9 cellular contexts compared by ENCODE assay signal in genomic region chr1:244214009-244214967, GRCh38.
DNase-seq lines count a peak whose midpoint lies in the region; TF ChIP-seq lines count a peak whose summit lies in the region.
"Had no signal": no experiment of that assay in that cellular context is flagged by ENCODE, and none has a peak within 500 bp of the region (broad histone marks: within the 10 kb centered on the region; RNA-seq: fewer than 3 reads in every experiment).

No MANE protein-coding gene starts in this region.

- intact Hi-C loops in Calu3 (cut with micrococcal nuclease; ENCODE audit: unreplicated experiment) = loop anchor here (1.0 to 5.0 kb wide), 2 partner anchors 50 to 167 kb away; no protein-coding TSS in a partner anchor
- intact Hi-C loops in activated CD4-positive, alpha-beta memory T cell treated with anti-CD3 and anti-CD28 coated beads for 36 hours (cut with micrococcal nuclease) = no loop called here

- DNase-seq in Calu3 = peak; percentile 85
- peak; percentile 19 to 74 for DNase-seq in NCI-H524 (lab: John Stamatoyannopoulos, UW)
- peak; percentile 39 for DNase-seq in epithelial cell of prostate (ENCODE audit: low read depth, low spot score)
- peak; percentile 99 for DNase-seq in myocyte (ENCODE audit: low read depth)
- DNase-seq in activated CD4-positive, alpha-beta memory T cell treated with anti-CD3 and anti-CD28 coated beads for 36 hours = no peak
- no peak for DNase-seq in GM19238 (ENCODE audit: insufficient read length, low spot score)
- no peak for DNase-seq in pons (ENCODE audit: low spot score)
- DNase-seq in activated T-cell treated with anti-CD3 and anti-CD28 coated beads, Interleukin-2, amount 50 U/mL, for 1 hour = no peak
- DNase-seq: activated naive CD4-positive, alpha-beta T cell treated with anti-CD3 and anti-CD28 coated beads, Interleukin-2, amount 50 U/mL, for 16 hours had no signal

- no peak overlapping the region for H3K27ac ChIP-seq in epithelial cell of prostate

- H3K4me1 Mint-ChIP-seq in Calu3 (ENCODE audit: low read depth, unreplicated experiment) = peaks cover 29% of the 10 kb centered on the region
- H3K4me1 Mint-ChIP-seq in activated CD4-positive, alpha-beta memory T cell treated with anti-CD3 and anti-CD28 coated beads for 36 hours (ENCODE audit: low read depth) = no peaks in the 10 kb centered on the region

- H3K4me3 Mint-ChIP-seq in Calu3 (ENCODE audit: low read depth, unreplicated experiment) = peak overlapping the region; percentile 25
- H3K4me3 Mint-ChIP-seq in activated CD4-positive, alpha-beta memory T cell treated with anti-CD3 and anti-CD28 coated beads for 36 hours = no peak overlapping the region

- no peaks in the 10 kb centered on the region for H3K9me3 Mint-ChIP-seq in Calu3 (ENCODE audit: low read depth, unreplicated experiment)
- no peaks in the 10 kb centered on the region for H3K9me3 Mint-ChIP-seq in activated CD4-positive, alpha-beta memory T cell treated with anti-CD3 and anti-CD28 coated beads for 36 hours

- POLR2A ChIA-PET in activated CD4-positive, alpha-beta memory T cell treated with anti-CD3 and anti-CD28 coated beads for 36 hours (lab: Charles Lee) = no interaction called here

- peaks cover 10% of the 10 kb centered on the region for H3K36me3 Mint-ChIP-seq in Calu3 (ENCODE audit: insufficient read depth, unreplicated experiment)
- no peaks in the 10 kb centered on the region for H3K36me3 Mint-ChIP-seq in activated CD4-positive, alpha-beta memory T cell treated with anti-CD3 and anti-CD28 coated beads for 36 hours

- TSS peak; percentile 90 for BruUV-seq in Calu3 (replicated peaks; lab: Mats Ljungman, UMichigan)

- no peaks in the 10 kb centered on the region for H3K27me3 Mint-ChIP-seq in Calu3 (ENCODE audit: unreplicated experiment)
- H3K27me3 Mint-ChIP-seq in activated CD4-positive, alpha-beta memory T cell treated with anti-CD3 and anti-CD28 coated beads for 36 hours = peaks cover 3% of the 10 kb centered on the region

- no peak for TF ChIP-seq CTCF in Calu3 (IDR thresholded peaks at IDR 0.05; ENCODE audit: unreplicated experiment)

- peak overlapping the region; percentile 86 for H3K27ac Mint-ChIP-seq in Calu3 (ENCODE audit: unreplicated experiment)
- H3K27ac Mint-ChIP-seq in activated CD4-positive, alpha-beta memory T cell treated with anti-CD3 and anti-CD28 coated beads for 36 hours = no peak overlapping the region

- CTCF ChIA-PET in Calu3 (lab: Charles Lee) = no interaction called here
- CTCF ChIA-PET in activated CD4-positive, alpha-beta memory T cell treated with anti-CD3 and anti-CD28 coated beads for 36 hours (lab: Charles Lee) = no interaction called here

Comparison
In these comparisons a context has a peak if more than half of its experiments do, and no peak if none do; other contexts are left out.
1. DNase-seq: peak in Calu3 (single experiment), NCI-H524 (2 of 2), epithelial cell of prostate (single experiment) and myocyte (single experiment); none in activated CD4-positive, alpha-beta memory T cell treated with anti-CD3 and anti-CD28 coated beads for 36 hours (single experiment), GM19238 (single experiment), pons (single experiment) and activated T-cell treated with anti-CD3 and anti-CD28 coated beads, Interleukin-2, amount 50 U/mL, for 1 hour (single experiment).